In the genomic region with DNA sequence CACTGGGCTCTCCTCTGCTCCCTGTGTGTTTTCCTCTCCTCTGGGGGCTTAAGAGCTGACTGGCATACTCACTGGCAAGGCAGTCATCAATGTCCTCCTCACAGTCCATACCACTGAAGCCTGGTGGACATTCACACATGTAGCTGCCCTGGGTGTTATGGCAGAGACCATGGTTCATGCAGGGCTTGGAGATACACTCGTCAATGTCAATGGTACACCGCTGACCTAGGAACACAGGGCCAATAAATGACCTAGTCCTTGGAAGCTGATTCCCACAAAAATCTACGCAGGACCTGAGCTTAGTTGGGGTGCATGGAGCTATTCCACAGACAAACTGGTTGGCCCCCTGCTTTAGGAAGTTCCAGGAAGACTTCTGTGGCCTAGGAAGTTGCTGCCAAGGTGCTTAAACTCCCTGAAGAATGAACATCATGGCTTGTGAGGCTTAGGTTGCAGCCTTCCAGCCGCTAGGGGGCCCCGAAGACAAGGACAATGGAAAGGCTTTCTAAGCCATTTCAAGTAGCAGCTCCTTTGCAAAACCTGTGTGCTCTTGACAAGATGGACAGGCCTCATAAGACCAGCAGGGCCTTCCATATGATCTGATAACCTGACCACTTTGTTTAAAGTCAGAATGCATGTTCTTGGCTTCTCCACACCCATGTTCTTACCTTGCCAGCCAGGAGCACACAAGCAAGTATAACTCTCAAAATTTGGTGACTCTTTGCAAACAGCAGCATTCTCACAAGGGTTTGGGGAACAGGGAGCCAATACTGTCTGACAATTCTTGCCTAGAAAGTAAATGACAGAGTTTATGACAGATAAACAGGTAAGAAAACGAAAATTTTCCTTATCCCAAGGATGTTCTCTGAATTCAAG, we compare ENCODE assay signal across 8 cellular contexts. TPM values are rescaled to one million over a fixed set of nuclear protein-coding genes. Genes with fewer than 3 reads are reported as not detected.
DNase-seq lines count a peak whose midpoint lies in the region; ATAC-seq and TF ChIP-seq lines count a peak whose summit lies in the region.

No MANE protein-coding gene starts in this region.

- H3K4me3 ChIP-seq in LNCaP clone FGC (ENCODE audit: low read depth, low read length) = no peak overlapping the region
- H3K4me3 ChIP-seq in fibroblast of villous mesenchyme (ENCODE audit: low read depth, low read length) = no peak overlapping the region

- ATAC-seq in GM19351 (IDR thresholded peaks at IDR 0.05; ENCODE audit: unreplicated experiment) = peak; percentile 65

- DNase-seq in AG20443 (ENCODE audit: low spot score) = peak; percentile 72
- DNase-seq in LNCaP clone FGC (ENCODE audit: low read depth) = peak; percentile 47
- peak; percentile 72 for DNase-seq in RPMI7951 (ENCODE audit: low read depth)
- peak; percentile 29 for DNase-seq in activated T-helper 1 cell treated with Interleukin-2 at 50 U/mL for 16 hours (ENCODE audit: low read depth)
- DNase-seq in fibroblast of villous mesenchyme (ENCODE audit: low read depth) = peak; percentile 77
- DNase-seq in occipital lobe (lab: John Stamatoyannopoulos, UW) = peak; percentile 46
- peak; percentile 84 for DNase-seq in superior temporal gyrus (ENCODE audit: extremely low spot score)

- TF ChIP-seq CTCF in LNCaP clone FGC (IDR thresholded peaks at IDR 0.05; ENCODE audit: control insufficient read depth, extremely low read depth, insufficient read depth) (peak; percentile 97), fibroblast of villous mesenchyme (IDR thresholded peaks at IDR 0.05; ENCODE audit: insufficient read depth, low read depth, low read length) (peak; percentile 92)

RNA-seq across cellular contexts. Expression of gene ADAM30, which starts 52.3 kb away (rescaled TPM):
- total RNA-seq in RPMI7951 (2014; rRNA removed; shearing (Covaris generic)) = not detected in 2 replicates
- total RNA-seq in fibroblast of villous mesenchyme (under 0.01 TPM in 1 of 2 replicates, not detected in the other), occipital lobe (not detected)

Comparison
In these comparisons a context has a peak if more than half of its experiments do, and no peak if none do; other contexts are left out.
1. DNase-seq: peak in every context shown above with its lines; median percentile 84 in superior temporal gyrus; 77 in fibroblast of villous mesenchyme; 72 in AG20443; 72 in RPMI7951; 47 in LNCaP clone FGC; 46 in occipital lobe; 29 in activated T-helper 1 cell treated with Interleukin-2 at 50 U/mL for 16 hours.